Comparison of ENCODE assay signal across 9 cellular contexts in the genomic region with DNA sequence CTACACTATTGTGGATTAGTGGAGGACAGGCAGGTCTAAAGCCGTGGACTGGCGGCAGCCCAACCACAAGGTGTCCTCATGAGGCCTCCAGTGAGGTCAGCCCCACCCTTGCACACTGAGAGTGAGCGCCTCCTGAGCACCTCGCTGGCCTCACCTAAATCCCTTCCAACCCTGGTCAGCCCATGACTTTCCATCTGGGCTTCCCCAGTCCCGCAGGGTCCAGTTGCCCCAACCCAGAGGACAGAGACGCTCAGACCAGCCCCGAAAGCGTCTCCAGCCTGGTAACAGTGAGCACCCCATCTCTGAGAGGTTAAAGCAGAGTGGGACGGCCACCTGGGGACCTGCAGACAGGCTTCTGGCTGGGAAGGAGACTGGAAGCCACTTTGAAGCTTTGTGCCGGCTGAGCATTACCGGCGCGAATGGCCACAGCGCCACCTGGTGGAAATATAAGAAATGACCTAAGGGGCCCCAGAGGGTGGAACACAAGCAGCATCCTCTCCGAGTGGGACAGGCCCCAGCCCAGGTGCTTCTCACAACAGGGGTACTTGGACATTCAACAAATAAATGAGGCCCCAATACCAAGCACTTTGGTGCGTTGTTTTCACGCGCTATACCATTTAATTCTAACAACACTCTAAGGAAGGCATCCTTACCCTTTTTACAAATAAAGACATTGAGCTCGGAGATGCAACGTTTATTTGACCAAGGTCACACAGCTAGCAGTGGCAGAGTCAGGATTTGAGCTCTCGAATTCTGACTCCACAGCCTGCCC.
DNase-seq lines count a peak whose midpoint lies in the region; ATAC-seq and TF ChIP-seq lines count a peak whose summit lies in the region.
"Had no signal": no experiment of that assay in that cellular context is flagged by ENCODE, and none has a peak within 500 bp of the region (broad histone marks: within the 10 kb centered on the region; RNA-seq: fewer than 3 reads in every experiment).

No MANE protein-coding gene starts in this region.

- H3K9me2 ChIP-seq in OCI-LY1 (ENCODE audit: low read depth, low read length) = no peaks in the 10 kb centered on the region

- no peaks in the 10 kb centered on the region for H3K9me3 ChIP-seq in OCI-LY1 (ENCODE audit: low read length)
- H3K9me3 ChIP-seq in esophagus squamous epithelium = no peaks in the 10 kb centered on the region

- no peak overlapping the region for H3K4me3 ChIP-seq in OCI-LY1 (ENCODE audit: low read depth, low read length, poor library complexity, severe bottlenecking)
- H3K4me3 ChIP-seq in esophagus squamous epithelium = no peak overlapping the region

- DNase-seq in A172 (ENCODE audit: low spot score) (peak; percentile 62), HT1080 (ENCODE audit: low read depth) (peak; percentile 73), activated T-cell treated with anti-CD3 and anti-CD28 coated beads for 1 hour (ENCODE audit: low read depth) (peak; percentile 64), esophagus squamous epithelium (lab: John Stamatoyannopoulos, UW) (no peak), natural killer cell (peak; percentile 70)
- DNase-seq in stimulated activated naive B cell treated with anti-CD40 and anti-IgM and Interleukin-4, amounts not matched to agents 10 μg/mL and 1 μg/mL and 100 μg/mL, for 72 hours = peak; percentile 47

- TF ChIP-seq POLR2A in esophagus squamous epithelium (IDR thresholded peaks at IDR 0.05) = no peak

- H2AFZ ChIP-seq in OCI-LY1 (ENCODE audit: low read length) = no peak overlapping the region

- ATAC-seq in GM18519 (IDR thresholded peaks at IDR 0.05; ENCODE audit: low FRiP score, unreplicated experiment) (peak; percentile 47), natural killer cell (peak; percentile 85 to 97 (median 94))
- peak; percentile 91 to 92 for ATAC-seq in stimulated activated naive B cell treated with anti-CD40 and anti-IgM and Interleukin-4, amounts not matched to agents 10 μg/mL and 1 μg/mL and 100 μg/mL, for 72 hours (replicated peaks)

- no peaks in the 10 kb centered on the region for H3K36me3 ChIP-seq in OCI-LY1 (ENCODE audit: insufficient read depth, low read length)
- no peaks in the 10 kb centered on the region for H3K36me3 ChIP-seq in esophagus squamous epithelium

- no peaks in the 10 kb centered on the region for H3K27me3 ChIP-seq in OCI-LY1 (ENCODE audit: insufficient read depth, low read length)
- H3K27me3 ChIP-seq in esophagus squamous epithelium = no peaks in the 10 kb centered on the region

- no peaks in the 10 kb centered on the region for H3F3A ChIP-seq in OCI-LY1 (ENCODE audit: insufficient read depth, low read length)

- H3K27ac ChIP-seq in OCI-LY1 (ENCODE audit: low read depth, low read length, poor library complexity, severe bottlenecking) (no peak overlapping the region), esophagus squamous epithelium (no peak overlapping the region)

- WGBS in esophagus squamous epithelium, 2 donors = 16 to 33% methylated on average over 9 of the region's 21 CpGs

- no peaks in the 10 kb centered on the region for H3K79me2 ChIP-seq in OCI-LY1 (ENCODE audit: insufficient read depth, low read length)

- H3K4me1 ChIP-seq in OCI-LY1 (ENCODE audit: insufficient read depth, low read length, severe bottlenecking) (peaks cover 4% of the 10 kb centered on the region), esophagus squamous epithelium (peaks cover 0 to 9% (median 0%) of the 10 kb centered on the region in 3 donors)

- H3K36me3 Mint-ChIP-seq in natural killer cell = no peaks in the 10 kb centered on the region
- H3K36me3 Mint-ChIP-seq in stimulated activated naive B cell treated with anti-CD40 and anti-IgM and Interleukin-4, amounts not matched to agents 10 μg/mL and 1 μg/mL and 100 μg/mL, for 72 hours = no peaks in the 10 kb centered on the region

- H3K27ac Mint-ChIP-seq in natural killer cell = no peak overlapping the region
- no peak overlapping the region for H3K27ac Mint-ChIP-seq in stimulated activated naive B cell treated with anti-CD40 and anti-IgM and Interleukin-4, amounts not matched to agents 10 μg/mL and 1 μg/mL and 100 μg/mL, for 72 hours
- H3K27ac Mint-ChIP-seq: stimulated activated naive CD8-positive, alpha-beta T cell treated with anti-CD3 and anti-CD28 coated beads, Interleukin-15, Interleukin-2, amounts not matched to agents 100 ng/mL and 50 ng/mL, for 24 hours had no signal

- intact Hi-C loops in esophagus squamous epithelium (cut with DNase I) = no loop called here
- intact Hi-C loops in natural killer cell (cut with micrococcal nuclease) = loop anchor here (1.0 kb wide), 2 partner anchors 166 to 222 kb away; no protein-coding TSS in a partner anchor

- H3K4me1 Mint-ChIP-seq in natural killer cell = peaks cover 9 to 10% of the 10 kb centered on the region in 2 donors
- H3K4me1 Mint-ChIP-seq in stimulated activated naive B cell treated with anti-CD40 and anti-IgM and Interleukin-4, amounts not matched to agents 10 μg/mL and 1 μg/mL and 100 μg/mL, for 72 hours = peaks cover 3 to 9% of the 10 kb centered on the region in 2 donors

- H3K9me3 Mint-ChIP-seq in natural killer cell = no peaks in the 10 kb centered on the region
- H3K9me3 Mint-ChIP-seq in stimulated activated naive B cell treated with anti-CD40 and anti-IgM and Interleukin-4, amounts not matched to agents 10 μg/mL and 1 μg/mL and 100 μg/mL, for 72 hours = no peaks in the 10 kb centered on the region
- H3K9me3 Mint-ChIP-seq: stimulated activated naive CD8-positive, alpha-beta T cell treated with anti-CD3 and anti-CD28 coated beads, Interleukin-15, Interleukin-2, amounts not matched to agents 100 ng/mL and 50 ng/mL, for 24 hours had no signal

- no peak overlapping the region; the same call in 1 of the 2 replicates for H3K4me2 ChIP-seq in OCI-LY1 (ENCODE audit: low read length)

- no peak overlapping the region for H3K4me3 Mint-ChIP-seq in natural killer cell
- no peak overlapping the region for H3K4me3 Mint-ChIP-seq in stimulated activated naive B cell treated with anti-CD40 and anti-IgM and Interleukin-4, amounts not matched to agents 10 μg/mL and 1 μg/mL and 100 μg/mL, for 72 hours
- H3K4me3 Mint-ChIP-seq: stimulated activated naive CD8-positive, alpha-beta T cell treated with anti-CD3 and anti-CD28 coated beads, Interleukin-15, Interleukin-2, amounts not matched to agents 100 ng/mL and 50 ng/mL, for 24 hours had no signal

- peaks cover 0 to 4% of the 10 kb centered on the region in 2 donors for H3K27me3 Mint-ChIP-seq in natural killer cell (ENCODE audit: low read depth in 2 of 2)
- H3K27me3 Mint-ChIP-seq in stimulated activated naive B cell treated with anti-CD40 and anti-IgM and Interleukin-4, amounts not matched to agents 10 μg/mL and 1 μg/mL and 100 μg/mL, for 72 hours = peaks cover 8 to 31% of the 10 kb centered on the region in 2 donors
- H3K27me3 Mint-ChIP-seq: stimulated activated naive CD8-positive, alpha-beta T cell treated with anti-CD3 and anti-CD28 coated beads, Interleukin-15, Interleukin-2, amounts not matched to agents 100 ng/mL and 50 ng/mL, for 24 hours had no signal

- peak; percentile 90 for TF ChIP-seq CTCF in OCI-LY1 (IDR thresholded peaks at IDR 0.05; ENCODE audit: low read length)
- peak; percentile 82 to 96 (median 90) for TF ChIP-seq CTCF in esophagus squamous epithelium (IDR thresholded peaks at IDR 0.05)
- peak; percentile 96 for TF ChIP-seq CTCF in natural killer cell (IDR thresholded peaks at IDR 0.05)

- no peaks in the 10 kb centered on the region for H4K20me1 ChIP-seq in OCI-LY1 (ENCODE audit: insufficient read depth, low read length)

- H3K9ac ChIP-seq in OCI-LY1 (ENCODE audit: low read length) = no peak overlapping the region
